In the genomic region with DNA sequence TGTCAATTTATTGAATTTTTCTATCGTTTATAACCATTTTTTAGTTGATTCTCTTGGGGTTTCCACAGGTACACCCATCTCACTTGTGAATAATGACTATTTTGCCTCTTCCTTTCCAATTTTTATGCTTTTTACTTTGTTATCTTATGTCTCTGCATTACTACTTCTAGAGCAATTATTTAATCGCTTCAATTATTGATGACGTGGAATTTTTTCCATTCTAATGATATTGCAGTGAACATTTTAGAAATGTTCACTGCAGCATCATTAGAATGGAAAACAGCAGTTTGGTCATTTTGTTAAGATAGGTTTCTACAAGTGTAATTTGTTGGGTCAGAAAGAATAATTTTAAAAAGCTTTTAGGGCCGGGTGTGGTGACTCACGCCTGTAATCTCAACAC, we compare ENCODE assay signal across 30 cellular contexts. TPM values are rescaled to one million over a fixed set of nuclear protein-coding genes. Genes with fewer than 3 reads are reported as not detected.
DNase-seq lines count a peak whose midpoint lies in the region; ATAC-seq, FAIRE-seq and TF ChIP-seq lines count a peak whose summit lies in the region.
"Had no signal": no experiment of that assay in that cellular context is flagged by ENCODE, and none has a peak within 500 bp of the region (broad histone marks: within the 10 kb centered on the region; RNA-seq: fewer than 3 reads in every experiment).

No MANE protein-coding gene starts in this region.

- TF ChIP-seq CTCF in HepG2 (CRISPR knock-in tag; IDR thresholded peaks at IDR 0.05), result no peak
- TF ChIP-seq CTCF in right lobe of liver (IDR thresholded peaks at IDR 0.05), result no peak
- no peak for TF ChIP-seq CTCF in A549 (IDR thresholded peaks at IDR 0.05)
- no peak for TF ChIP-seq CTCF in K562 (IDR thresholded peaks at IDR 0.05 in 2 of 3, conservative IDR thresholded peaks at IDR 0.05 in 1 of 3; ENCODE audit: insufficient read depth in 2 of 3, low read depth in 1 of 3, low read length in 3 of 3)
- TF ChIP-seq CTCF in mucosa of descending colon (IDR thresholded peaks at IDR 0.05), result no peak

- no peaks in the 10 kb centered on the region for H3K9me1 ChIP-seq in K562 (ENCODE audit: control insufficient read depth, insufficient read depth, low read length)

- H3K4me3 ChIP-seq in HepG2 (replicated peaks in 1 of 3; ENCODE audit: insufficient read depth in 1 of 3, low read depth in 2 of 3, low read length in 3 of 3), result no peak overlapping the region
- H3K4me3 ChIP-seq in right lobe of liver, result no peak overlapping the region
- H3K4me3 ChIP-seq in A549, result no peak overlapping the region
- H3K4me3 ChIP-seq in K562, result no peak overlapping the region
- no peak overlapping the region for H3K4me3 ChIP-seq in mucosa of descending colon
- H3K4me3 ChIP-seq: BLaER1; BLaER1 treated with 17β-estradiol and CSF1 and Interleukin-3, amounts not matched to agents 10 nM and 100 nM had no signal

- no peak for TF ChIP-seq RAD21 in HepG2 (CRISPR knock-in tag; IDR thresholded peaks at IDR 0.05)
- TF ChIP-seq RAD21 in A549 (conservative IDR thresholded peaks at IDR 0.05 in 1 of 2, IDR thresholded peaks at IDR 0.05 in 1 of 2), result no peak
- no peak for TF ChIP-seq RAD21 in K562 (CRISPR knock-in tag; conservative IDR thresholded peaks at IDR 0.05 in 1 of 2, IDR thresholded peaks at IDR 0.05 in 1 of 2)

- H2AFZ ChIP-seq in HepG2 (ENCODE audit: low read length) (no peak overlapping the region), K562 (ENCODE audit: low read depth, low read length) (no peak overlapping the region)

- H4K20me1 ChIP-seq in HepG2 (ENCODE audit: insufficient read depth, low read length) (no peaks in the 10 kb centered on the region), K562 (replicated peaks; ENCODE audit: control insufficient read depth, insufficient read depth, low read length) (no peaks in the 10 kb centered on the region)
- H4K20me1 ChIP-seq: BLaER1; BLaER1 treated with 17β-estradiol and CSF1 and Interleukin-3, amounts not matched to agents 10 nM and 100 nM had no signal

- 11% methylated on average over 5 of the region's 5 CpGs for WGBS in HepG2 (ENCODE audit: low lambda C conversion rate)
- 68% methylated on average over 5 of the region's 5 CpGs for WGBS in right lobe of liver (ENCODE audit: insufficient coverage, low coverage, low lambda C conversion rate, missing lambda C conversion rate)
- WGBS in A549 (ENCODE audit: missing lambda C conversion rate), result 27% methylated on average over 5 of the region's 5 CpGs
- WGBS in K562 (ENCODE audit: insufficient coverage, low coverage, missing lambda C conversion rate), result 14% methylated on average over 5 of the region's 5 CpGs

- DNase-seq in HepG2 (ENCODE audit: low spot score), result no peak
- DNase-seq in right lobe of liver, result no peak
- DNase-seq in A549 (ENCODE audit: low read depth in 1 of 2, low spot score in 1 of 2), result no peak
- DNase-seq in K562 (ENCODE audit: extremely low read depth in 1 of 4, low spot score in 3 of 4), result no peak
- no peak for DNase-seq in mucosa of descending colon
- DNase-seq in activated CD8-positive, alpha-beta memory T cell treated with anti-CD3 and anti-CD28 coated beads for 24 hours, result no peak
- DNase-seq: 8988T; ACHN; AML-193; BE2C; C1 segment of cervical spinal cord; Caco-2; Calu3; CD4-positive, alpha-beta memory T cell; CD4-positive, alpha-beta T cell; CD4-positive, CD25-positive, alpha-beta regulatory T cell; CD8-positive, alpha-beta memory T cell; CD8-positive, alpha-beta T cell; COR-L47; DMS 273 treated with DMSO at 0.1 percent for 48 hours; DMS153; DMS79; DMS79 treated with DMSO at 0.1 percent for 48 hours; DND-41; EL had no signal

- no TSS peak for BruUV-seq in HepG2 (replicated peaks; lab: Mats Ljungman, UMichigan)
- BruUV-seq in K562 (replicated peaks; lab: Mats Ljungman, UMichigan), result no TSS peak

- intact Hi-C loops in HepG2 (cut with micrococcal nuclease; ENCODE audit: unreplicated experiment), result no loop called here
- intact Hi-C loops in right lobe of liver (cut with DNase I), result no loop called here
- intact Hi-C loops in K562 (cut with micrococcal nuclease), result loop anchor here (5.0 kb wide), 1 partner anchor 199 kb away; no protein-coding TSS in a partner anchor
- intact Hi-C loops in mucosa of descending colon (cut with DNase I, micrococcal nuclease), result no loop called here

- POLR2A ChIA-PET in HepG2 (lab: Yijun Ruan, JAX), result no interaction called here
- POLR2A ChIA-PET in A549 (lab: Yijun Ruan, JAX), result no interaction called here
- POLR2A ChIA-PET in K562 (lab: Yijun Ruan, JAX), result no interaction called here

- no peak overlapping the region for H3K27ac ChIP-seq in HepG2 (ENCODE audit: extremely low read length, insufficient read depth, low read length)
- H3K27ac ChIP-seq in right lobe of liver, result no peak overlapping the region
- no peak overlapping the region for H3K27ac ChIP-seq in A549
- H3K27ac ChIP-seq in K562 (ENCODE audit: extremely low read depth, low read depth, low read length), result no peak overlapping the region
- H3K27ac ChIP-seq: 22Rv1; BLaER1; BLaER1 treated with 17β-estradiol and CSF1 and Interleukin-3, amounts not matched to agents 10 nM and 100 nM; C4-2B had no signal

- ATAC-seq in HepG2 (no peak), right lobe of liver (no peak), A549 (no peak), K562 (no peak), mucosa of descending colon (no peak)
- ATAC-seq: CD8-positive, alpha-beta T cell had no signal

- H3K9me3 ChIP-seq in HepG2 (ENCODE audit: low read length) (no peaks in the 10 kb centered on the region), right lobe of liver (no peaks in the 10 kb centered on the region), A549 (no peaks in the 10 kb centered on the region), K562 (replicated peaks; ENCODE audit: control insufficient read depth, insufficient read depth, low read depth, low read length) (no peaks in the 10 kb centered on the region), mucosa of descending colon (no peaks in the 10 kb centered on the region)
- H3K9me3 ChIP-seq: BE2C; BLaER1; BLaER1 treated with 17β-estradiol and CSF1 and Interleukin-3, amounts not matched to agents 10 nM and 100 nM; Caco-2 had no signal

- no peaks in the 10 kb centered on the region for H3K79me2 ChIP-seq in HepG2 (ENCODE audit: insufficient read depth, low read length)
- no peaks in the 10 kb centered on the region for H3K79me2 ChIP-seq in K562 (ENCODE audit: control insufficient read depth, insufficient read depth, low read length)

- TF ChIP-seq POLR2A in HepG2 (IDR thresholded peaks at IDR 0.05; ENCODE audit: insufficient read depth in 1 of 2, low read depth in 2 of 2, low read length in 2 of 2), result no peak
- no peak for TF ChIP-seq POLR2A in right lobe of liver (IDR thresholded peaks at IDR 0.05)
- TF ChIP-seq POLR2A in A549 (IDR thresholded peaks at IDR 0.05; ENCODE audit: low read length), result no peak
- no peak for TF ChIP-seq POLR2A in K562 (conservative IDR thresholded peaks at IDR 0.05)

- CTCF ChIA-PET in HepG2 (lab: Yijun Ruan, JAX; ENCODE audit: low intra/inter-chr PET ratio, low total read pairs), result no interaction called here
- CTCF ChIA-PET in A549 (lab: Yijun Ruan, JAX), result no interaction called here
- CTCF ChIA-PET in K562 (lab: Yijun Ruan, JAX; ENCODE audit: low intra/inter-chr PET ratio), result no interaction called here

- H3K27me3 ChIP-seq in HepG2 (ENCODE audit: control insufficient read depth in 1 of 2, insufficient read depth in 2 of 2, low read length in 2 of 2) (no peaks in the 10 kb centered on the region), right lobe of liver (no peaks in the 10 kb centered on the region), K562 (ENCODE audit: control insufficient read depth in 2 of 2, insufficient read depth in 2 of 2, low read length in 2 of 2) (no peaks in the 10 kb centered on the region; a peak in 1 of 5 replicates)
- H3K27me3 ChIP-seq: BE2C; BLaER1; BLaER1 treated with 17β-estradiol and CSF1 and Interleukin-3, amounts not matched to agents 10 nM and 100 nM had no signal

- H3K36me3 ChIP-seq in HepG2 (replicated peaks in 1 of 2; ENCODE audit: control insufficient read depth in 1 of 2, insufficient read depth in 2 of 2, low read length in 2 of 2), result no peaks in the 10 kb centered on the region
- H3K36me3 ChIP-seq in right lobe of liver, result no peaks in the 10 kb centered on the region
- no peaks in the 10 kb centered on the region for H3K36me3 ChIP-seq in K562 (ENCODE audit: control insufficient read depth, insufficient read depth, low read length)
- H3K36me3 ChIP-seq in mucosa of descending colon (ENCODE audit: low read depth), result no peaks in the 10 kb centered on the region
- H3K36me3 ChIP-seq: BE2C; BLaER1; BLaER1 treated with 17β-estradiol and CSF1 and Interleukin-3, amounts not matched to agents 10 nM and 100 nM had no signal

- no peak for FAIRE-seq in HepG2 (lab: Jason Lieb, UNC)
- FAIRE-seq in A549 (lab: Jason Lieb, UNC), result no peak
- FAIRE-seq in K562 (lab: Jason Lieb, UNC), result no peak
- FAIRE-seq: D721Med had no signal

- H3K4me1 ChIP-seq in HepG2 (ENCODE audit: insufficient read depth, low read length) (no peaks in the 10 kb centered on the region), right lobe of liver (no peaks in the 10 kb centered on the region), A549 (no peaks in the 10 kb centered on the region), K562 (replicated peaks in 1 of 2; ENCODE audit: control insufficient read depth in 2 of 2, insufficient read depth in 2 of 2, low read length in 2 of 2) (no peaks in the 10 kb centered on the region), mucosa of descending colon (ENCODE audit: low read depth) (no peaks in the 10 kb centered on the region)
- H3K4me1 ChIP-seq: BE2C, BLaER1, Caco-2 had no signal

- H3K9ac ChIP-seq in HepG2 (ENCODE audit: insufficient read depth, low read depth, low read length), result no peak overlapping the region
- H3K9ac ChIP-seq in K562 (ENCODE audit: insufficient read depth in 1 of 2, low read depth in 2 of 2, low read length in 2 of 2), result no peak overlapping the region
- H3K9ac ChIP-seq: BLaER1; BLaER1 treated with 17β-estradiol and CSF1 and Interleukin-3, amounts not matched to agents 10 nM and 100 nM had no signal

- H3K4me2 ChIP-seq in HepG2 (ENCODE audit: low read depth, low read length), result no peak overlapping the region
- H3K4me2 ChIP-seq in A549, result no peak overlapping the region
- no peak overlapping the region for H3K4me2 ChIP-seq in K562 (ENCODE audit: insufficient read depth, low read length)
- H3K4me2 ChIP-seq: BLaER1; BLaER1 treated with 17β-estradiol and CSF1 and Interleukin-3, amounts not matched to agents 10 nM and 100 nM had no signal

- in situ Hi-C loops in HepG2 (cut with HindIII; ENCODE audit: extremely low pct_ligation_motif_present, low pct_unique_long_range_greater_than_20kb), result no loop called here
- in situ Hi-C loops in K562 (cut with MboI), result no loop called here

- TF ChIP-seq EP300 in HepG2 (IDR thresholded peaks at IDR 0.05; ENCODE audit: low read depth in 2 of 2, low read length in 2 of 2) (no peak), HepG2 (CRISPR knock-in tag; IDR thresholded peaks at IDR 0.05; ENCODE audit: borderline replicate concordance) (no peak), A549 (IDR thresholded peaks at IDR 0.05) (no peak), K562 (IDR thresholded peaks at IDR 0.05; ENCODE audit: low read length) (no peak)

RNA-seq across cellular contexts. Expression of a gene that starts 27.1 kb away (rescaled TPM):
- total RNA-seq in HepG2 (2016; rRNA removed; fragmentation: Illumina TruSeq; extraction: Trizol) (0.51 and 0.80 TPM in 2 replicates), right lobe of liver (1 to 10 TPM; 1.3 to 2.6 (median 1.6) TPM), K562 (2014; rRNA removed) (3.7 and 4.4 TPM in 2 replicates), K562 (2014; rRNA removed; fragmentation: Illumina TruSeq; extraction: Trizol) (1.8 and 1.9 TPM in 2 replicates), K562 (2015; rRNA removed; fragmentation: Illumina TruSeq; extraction: Trizol) (2.4 and 2.5 TPM in 2 replicates), K562 (2021) (4.9 and 5.1 TPM in 2 replicates), mucosa of descending colon (10 to 100 TPM in 1 of 3 donors, 1 to 10 TPM in 2; 7.3 to 15.3 (median 8.4) TPM)
- under 0.01 TPM in 1 of 2 replicates, not detected in the other for total RNA-seq in HepG2 (2016; cell fraction: cytosol; rRNA removed; fragmentation: Illumina TruSeq; extraction: Trizol; ENCODE audit: low read depth)
- 0.45 and 0.78 TPM in 2 replicates for total RNA-seq in HepG2 (2016; cell fraction: insoluble cytoplasmic fraction; rRNA removed; fragmentation: Illumina TruSeq; extraction: Trizol)
- 0.25 and 0.28 TPM in 2 replicates for total RNA-seq in HepG2 (2016; cell fraction: membrane; rRNA removed; fragmentation: Illumina TruSeq; extraction: Trizol)
- 0.65 and 0.75 TPM in 2 replicates for total RNA-seq in HepG2 (2016; cell fraction: nucleus; rRNA removed; fragmentation: Illumina TruSeq; extraction: Trizol)
- polyA plus RNA-seq in HepG2 (2011; rRNA removed) (0.22 and 0.33 TPM in 2 replicates), A549 (2011; rRNA removed) (1.3 and 1.4 TPM in 2 replicates), A549 (2017; fragmentation: RNase III; extraction: RNeasy Plus Mini Kit Qiagen cat#74134 plus additional on column Dnase treatment) (1.2 to 1.4 TPM (median 1.2 TPM) in 3 replicates), K562 (2011; rRNA removed) (0.60 and 1.0 TPM in 2 replicates), K562 (2014; fragmentation: Illumina TruSeq; extraction: Trizol) (1.7 and 2.1 TPM in 2 replicates), K562 (2014; fragmentation: Nextera tagmentation; extraction: Ambion mirVana) (under 1 TPM; 0.25 to 0.27 TPM), K562 (2014; rRNA removed) (2.7 and 3.0 TPM in 2 replicates)
- polyA plus RNA-seq in HepG2 (2011; cell fraction: cytosol; rRNA removed), result 0.27 and 0.34 TPM in 2 replicates
- 0.19 and 0.24 TPM in 2 replicates for polyA plus RNA-seq in HepG2 (2011; cell fraction: nucleus; rRNA removed)
- polyA plus RNA-seq in HepG2 (2012), result 0.12 and 0.15 TPM in 2 replicates
- polyA plus RNA-seq in HepG2 (2016; cell fraction: cytosol; fragmentation: Illumina TruSeq; extraction: Trizol; ENCODE audit: low read depth), result 0.01 and 0.06 TPM in 2 replicates
- 0.60 and 0.65 TPM in 2 replicates for polyA plus RNA-seq in HepG2 (2016; cell fraction: insoluble cytoplasmic fraction; fragmentation: Illumina TruSeq; extraction: Trizol; ENCODE audit: low read depth)
- 0.17 and 0.22 TPM in 2 replicates for polyA plus RNA-seq in HepG2 (2016; cell fraction: membrane; fragmentation: Illumina TruSeq; extraction: Trizol; ENCODE audit: low read depth)
- polyA plus RNA-seq in HepG2 (2016; cell fraction: nucleus; fragmentation: Illumina TruSeq; extraction: Trizol; ENCODE audit: insufficient read depth, low read depth), result 0.93 and 1.2 TPM in 2 replicates
- polyA minus RNA-seq in HepG2 (2011; rRNA and poly(A)+ RNA removed; ENCODE audit: low replicate concordance), result 1.3 and 4.1 TPM in 2 replicates
- polyA minus RNA-seq in HepG2 (2011; cell fraction: cytosol; rRNA and poly(A)+ RNA removed), result 0.40 and 0.53 TPM in 2 replicates
- polyA minus RNA-seq in HepG2 (2011; cell fraction: nucleus; rRNA and poly(A)+ RNA removed), result 0.37 and 0.39 TPM in 2 replicates
- polyA plus RNA-seq in A549 (2012; cell fraction: cytosol; rRNA removed), result 1.8 and 2.8 TPM in 2 replicates
- 1.9 and 2.5 TPM in 2 replicates for polyA plus RNA-seq in A549 (2012; cell fraction: nucleus; rRNA removed)
- polyA minus RNA-seq in A549 (2011; rRNA and poly(A)+ RNA removed), result 1.5 and 1.6 TPM in 2 replicates
- total RNA-seq in K562 (2011; cell fraction: chromatin; rRNA removed; ENCODE audit: low replicate concordance), result 2.7 and 4.4 TPM in 2 replicates
- 7.2 and 7.8 TPM in 2 replicates for total RNA-seq in K562 (2011; cell fraction: nucleolus; rRNA removed)
- total RNA-seq in K562 (2011; cell fraction: nucleoplasm; rRNA removed), result 4.8 and 5.5 TPM in 2 replicates
- 0.75 and 2.3 TPM in 2 replicates for polyA plus RNA-seq in K562 (2011; cell fraction: cytosol; rRNA removed)
- polyA plus RNA-seq in K562 (2011; cell fraction: nucleus; rRNA removed), result 0.86 and 1.7 TPM in 2 replicates
- polyA plus RNA-seq in K562 (2012), result 2.5 and 2.8 TPM in 2 replicates
- polyA minus RNA-seq in K562 (2011; rRNA and poly(A)+ RNA removed), result 0.93 and 1.8 TPM in 2 replicates
- 2.3 and 2.6 TPM in 2 replicates for polyA minus RNA-seq in K562 (2011; cell fraction: cytosol; rRNA and poly(A)+ RNA removed)
- 3.0 and 3.4 TPM in 2 replicates for polyA minus RNA-seq in K562 (2011; cell fraction: nucleus; rRNA and poly(A)+ RNA removed)
- total RNA-seq: CD8-positive, alpha-beta T cell had no signal
- polyA plus RNA-seq: CD4-positive, alpha-beta memory T cell; CD8-positive, alpha-beta memory T cell had no signal
